ENCODE assay signal across 1 cellular context in the genomic region with DNA sequence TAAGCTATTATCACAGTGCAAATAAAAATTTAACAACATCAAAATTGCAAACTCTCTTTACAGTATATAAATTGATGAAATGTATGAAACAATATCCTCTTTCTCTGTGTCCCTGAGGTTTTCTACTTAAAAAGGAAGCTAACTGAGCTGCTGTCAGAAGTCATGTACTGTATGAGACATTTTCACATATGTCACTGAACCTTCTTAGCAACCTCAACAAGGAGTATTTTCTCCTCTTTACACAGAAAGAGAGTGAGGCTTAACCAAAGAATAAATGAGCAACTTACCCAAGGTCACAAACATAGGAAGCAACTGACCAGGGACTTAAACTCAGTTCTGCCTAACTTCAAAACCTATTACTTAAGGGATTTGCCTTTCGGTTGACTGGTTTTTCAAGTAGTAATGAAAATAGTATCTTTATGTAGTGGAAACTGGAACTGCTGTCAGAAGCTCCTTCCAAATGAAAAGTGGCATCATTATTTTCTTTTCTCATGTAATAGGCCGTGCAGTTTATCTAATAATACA.
TF ChIP-seq lines count a peak whose summit lies in the region.

No MANE protein-coding gene starts in this region.

TF ChIP-seq in H1, 55 proteins besides CTCF, POLR2A, EP300 and RAD21:
- TF ChIP-seq, protein P1, sequence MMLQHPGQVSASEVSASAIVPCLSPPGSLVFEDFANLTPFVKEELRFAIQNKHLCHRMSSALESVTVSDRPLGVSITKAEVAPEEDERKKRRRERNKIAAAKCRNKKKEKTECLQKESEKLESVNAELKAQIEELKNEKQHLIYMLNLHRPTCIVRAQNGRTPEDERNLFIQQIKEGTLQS (IDR thresholded peaks at IDR 0.05; ENCODE audit: insufficient read depth, low read depth, low read length): no peak
- no peak for TF ChIP-seq CTBP2 (IDR thresholded peaks at IDR 0.05; ENCODE audit: borderline replicate concordance, insufficient read depth, insufficient read length, low read length)
- TF ChIP-seq TAF7 (optimal IDR thresholded peaks at IDR 0.05; ENCODE audit: borderline replicate concordance, low read depth, low read length): no peak
- no peak for TF ChIP-seq MAFK (IDR thresholded peaks at IDR 0.05; ENCODE audit: low read depth, low read length)
- no peak for TF ChIP-seq TEAD4 (IDR thresholded peaks at IDR 0.05; ENCODE audit: low read depth, low read length)
- no peak for TF ChIP-seq CBX5 (IDR thresholded peaks at IDR 0.05; ENCODE audit: low read depth, low read length)
- no peak for TF ChIP-seq CHD2 (IDR thresholded peaks at IDR 0.05; ENCODE audit: low read length)
- no peak for TF ChIP-seq SAP30 (IDR thresholded peaks at IDR 0.05; ENCODE audit: insufficient read depth, insufficient replicate concordance, low read length)
- TF ChIP-seq PHF8 (conservative IDR thresholded peaks at IDR 0.05; ENCODE audit: low read depth, low read length): no peak
- TF ChIP-seq FOSL1 (IDR thresholded peaks at IDR 0.05; ENCODE audit: insufficient read depth, low read depth, low read length): no peak
- no peak for TF ChIP-seq SP2 (IDR thresholded peaks at IDR 0.05; ENCODE audit: low read length)
- TF ChIP-seq ASH2L (IDR thresholded peaks at IDR 0.05; ENCODE audit: low read length): no peak
- no peak for TF ChIP-seq RBBP5 (IDR thresholded peaks at IDR 0.05; ENCODE audit: borderline replicate concordance, low read depth, low read length)
- no peak for TF ChIP-seq SIN3A (conservative IDR thresholded peaks at IDR 0.05 in 1 of 2, IDR thresholded peaks at IDR 0.05 in 1 of 2; ENCODE audit: low read depth in 1 of 2, low read length in 2 of 2)
- no peak for TF ChIP-seq SP1 (IDR thresholded peaks at IDR 0.05; ENCODE audit: low read depth, low read length)
TF ChIP-seq in H1: peak in this region for 0.
